Comparison of ENCODE assay signal across 14 cellular contexts in the genomic region with DNA sequence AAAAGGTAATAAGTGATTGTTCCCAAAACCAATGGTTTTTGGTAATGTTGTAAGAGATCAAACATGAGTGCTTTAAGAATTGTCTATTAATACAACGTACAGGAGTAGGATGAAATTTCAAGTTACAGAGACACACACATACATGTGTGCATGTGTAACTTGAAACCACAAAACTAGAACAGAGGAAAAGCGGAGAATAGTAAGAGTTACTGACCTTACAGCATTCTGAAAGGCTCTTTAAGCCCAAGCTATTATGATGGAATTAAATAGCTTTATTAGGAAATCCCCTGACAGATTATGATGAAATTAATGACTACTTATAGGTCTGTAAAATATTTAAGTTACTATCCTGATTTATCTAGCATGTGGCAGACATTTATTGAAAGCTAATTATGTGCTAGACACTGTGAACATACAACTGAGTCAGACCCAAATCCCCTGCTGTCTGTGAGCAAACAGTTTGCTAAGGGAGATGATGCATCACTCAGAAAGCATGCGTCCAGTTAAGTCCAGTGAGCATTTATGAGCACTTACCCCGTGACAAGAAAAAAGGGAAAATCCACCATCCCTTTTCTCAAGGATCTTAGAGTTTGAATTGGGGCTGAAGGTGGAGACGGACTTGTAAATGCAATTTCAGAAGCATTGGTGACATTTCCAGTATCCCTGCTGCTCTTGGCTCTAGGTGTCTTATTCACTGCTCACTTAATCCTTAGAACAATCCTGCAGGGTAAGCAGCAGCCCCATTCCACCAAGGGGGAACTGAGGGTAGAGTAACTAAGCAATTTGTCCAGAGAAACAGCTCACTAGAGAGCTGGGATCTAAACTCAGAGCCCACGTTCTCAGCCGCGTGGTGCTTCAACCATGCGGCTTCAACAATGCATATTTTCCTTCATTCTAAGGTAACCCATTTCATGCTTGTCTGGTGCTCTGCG.
A peak's percentile ranks its signal among the peaks of the same experiment; 100 is the strongest.
DNase-seq lines count a peak whose midpoint lies in the region; ATAC-seq, FAIRE-seq and TF ChIP-seq lines count a peak whose summit lies in the region.
"Had no signal": no experiment of that assay in that cellular context is flagged by ENCODE, and none has a peak within 500 bp of the region (broad histone marks: within the 10 kb centered on the region; RNA-seq: fewer than 3 reads in every experiment).

No MANE protein-coding gene starts in this region.

- H3K36me3 ChIP-seq in kidney epithelial cell (ENCODE audit: control insufficient read depth, insufficient read depth, low read length) (no peaks in the 10 kb centered on the region), Peyer's patch (peaks cover 0 to 15% (median 0%) of the 10 kb centered on the region in 3 donors)
- H3K36me3 ChIP-seq: BLaER1 treated with 17β-estradiol and CSF1 and Interleukin-3, amounts not matched to agents 10 nM and 100 nM had no signal

- H3K9me3 ChIP-seq in AG04450 (ENCODE audit: control insufficient read depth, insufficient read depth, low read length) (no peaks in the 10 kb centered on the region), Peyer's patch (no peaks in the 10 kb centered on the region)

- in situ Hi-C loops in astrocyte of the spinal cord (cut with HindIII; ENCODE audit: low sequenced_read_pairs): no loop called here

- no peaks in the 10 kb centered on the region for H3K4me1 ChIP-seq in Peyer's patch
- H3K4me1 ChIP-seq: BLaER1 treated with 17β-estradiol and CSF1 and Interleukin-3, amounts not matched to agents 10 nM and 100 nM had no signal

- DNase-seq in AG04450 (ENCODE audit: low read depth, low spot score) (peak; percentile 69), HT1080 (ENCODE audit: low read depth) (peak; percentile 77), astrocyte of the spinal cord (ENCODE audit: low read depth, low spot score) (peak; percentile 89), kidney epithelial cell (ENCODE audit: low read depth) (peak; percentile 84), GM12892 (ENCODE audit: insufficient read length) (no peak), Peyer's patch (no peak)
- DNase-seq in activated effector memory CD4-positive, alpha-beta T cell treated with Interleukin-2 at 50 U/mL for 16 hours: no peak
- DNase-seq: activated B cell treated with CpG ODN at 0.5 μM for 24 hours; effector memory CD4-positive, alpha-beta T cell; NCI-H187 treated with DMSO at 0.1 percent for 48 hours; stimulated activated CD4-positive, alpha-beta T cell treated with anti-CD3 and anti-CD28 coated beads, Interleukin-2, amount 100 ng/mL, for 48 hours; substantia nigra had no signal

- CTCF ChIA-PET in AG04450 (lab: Charles Lee): interaction anchor here (0.6 to 4.9 kb wide), 4 partner anchors 11 to 231 kb away, joined by 3 to 37 read pairs (median 6); no protein-coding TSS in a partner anchor

- TF ChIP-seq POLR2A in GM12892 (IDR thresholded peaks at IDR 0.05; ENCODE audit: low read depth, low read length) (no peak), Peyer's patch (IDR thresholded peaks at IDR 0.05) (no peak)

- H3K27ac ChIP-seq in AG04450 (ENCODE audit: low read depth, low read length): peak overlapping the region; percentile 77
- no peak overlapping the region for H3K27ac ChIP-seq in Peyer's patch
- H3K27ac ChIP-seq: BLaER1 treated with 17β-estradiol and CSF1 and Interleukin-3, amounts not matched to agents 10 nM and 100 nM had no signal

- H3K4me3 ChIP-seq in AG04450 (ENCODE audit: low read depth, low read length): no peak overlapping the region
- H3K4me3 ChIP-seq in astrocyte of the spinal cord (ENCODE audit: low read depth, low read length): no peak overlapping the region
- no peak overlapping the region for H3K4me3 ChIP-seq in kidney epithelial cell (ENCODE audit: low read depth, low read length)
- H3K4me3 ChIP-seq in Peyer's patch: no peak overlapping the region
- H3K4me3 ChIP-seq: BLaER1 treated with 17β-estradiol and CSF1 and Interleukin-3, amounts not matched to agents 10 nM and 100 nM had no signal

- POLR2A ChIA-PET in AG04450 (lab: Yijun Ruan, JAX): no interaction called here

- no peak for ATAC-seq in GM21825 (IDR thresholded peaks at IDR 0.05; ENCODE audit: unreplicated experiment)

- no peak for FAIRE-seq in GM12892 (lab: Jason Lieb, UNC)

- no peak for TF ChIP-seq CTCF in AG04450 (IDR thresholded peaks at IDR 0.05; ENCODE audit: low read depth, low read length)
- no peak for TF ChIP-seq CTCF in astrocyte of the spinal cord (IDR thresholded peaks at IDR 0.05; ENCODE audit: low read depth, low read length)
- TF ChIP-seq CTCF in kidney epithelial cell (IDR thresholded peaks at IDR 0.05; ENCODE audit: insufficient read depth, low read length, poor library complexity, severe bottlenecking): no peak
- no peak for TF ChIP-seq CTCF in Peyer's patch (IDR thresholded peaks at IDR 0.05)

- H3K27me3 ChIP-seq in AG04450 (ENCODE audit: control insufficient read depth, insufficient read depth, low read length) (no peaks in the 10 kb centered on the region), kidney epithelial cell (ENCODE audit: control insufficient read depth, insufficient read depth, low read length) (no peaks in the 10 kb centered on the region), Peyer's patch (no peaks in the 10 kb centered on the region)
- H3K27me3 ChIP-seq: BLaER1 treated with 17β-estradiol and CSF1 and Interleukin-3, amounts not matched to agents 10 nM and 100 nM had no signal

Comparison
In these comparisons a context has a peak if more than half of its experiments do, and no peak if none do; other contexts are left out.
1. DNase-seq: peak in AG04450 (single experiment), HT1080 (single experiment), astrocyte of the spinal cord (single experiment) and kidney epithelial cell (single experiment); none in GM12892 (single experiment), activated effector memory CD4-positive, alpha-beta T cell treated with Interleukin-2 at 50 U/mL for 16 hours (single experiment) and Peyer's patch (0 of 3).